ENCODE assay signal across 9 cellular contexts in genomic region chr20:2558581-2559301, GRCh38. TPM values are rescaled to one million over a fixed set of nuclear protein-coding genes. Genes with fewer than 3 reads are reported as not detected.
DNase-seq lines count a peak whose midpoint lies in the region; ATAC-seq lines count a peak whose summit lies in the region.
"Had no signal": no experiment of that assay in that cellular context is flagged by ENCODE, and none has a peak within 500 bp of the region (broad histone marks: within the 10 kb centered on the region; RNA-seq: fewer than 3 reads in every experiment).

No MANE protein-coding gene starts in this region.

- H3K27ac ChIP-seq in duodenal mucosa (ENCODE audit: low read depth, low read length) = no peak overlapping the region
- H3K27ac ChIP-seq in naive thymus-derived CD4-positive, alpha-beta T cell (ENCODE audit: low read depth, low read length) = no peak overlapping the region
- H3K27ac ChIP-seq in Karpas-422 (ENCODE audit: low read length) = no peak overlapping the region

- H3K36me3 Mint-ChIP-seq in naive thymus-derived CD4-positive, alpha-beta T cell = peaks cover 0 to 4% (median 0%) of the 10 kb centered on the region in 5 donors

- H3K9me3 Mint-ChIP-seq in naive thymus-derived CD4-positive, alpha-beta T cell = no peaks in the 10 kb centered on the region

- DNase-seq in stimulated activated CD4-positive, alpha-beta T cell treated with anti-CD3 and anti-CD28 coated beads, Interleukin-15, amount 100 ng/mL, for 24 hours = peak; percentile 5
- no peak for DNase-seq in stimulated activated CD4-positive, alpha-beta T cell treated with anti-CD3 and anti-CD28 coated beads, Interleukin-1b, Interleukin-23, amount 100 ng/mL, for 48 hours
- DNase-seq in naive thymus-derived CD4-positive, alpha-beta T cell = no peak
- DNase-seq in Karpas-422 = no peak
- DNase-seq: erythroblast had no signal

- H3K4me1 Mint-ChIP-seq in naive thymus-derived CD4-positive, alpha-beta T cell = peaks cover 0 to 9% (median 6%) of the 10 kb centered on the region in 7 donors

- no peak overlapping the region for H2AFZ ChIP-seq in Karpas-422 (ENCODE audit: low read length)

- no peak for ATAC-seq in naive thymus-derived CD4-positive, alpha-beta T cell
- ATAC-seq in HG02588 (IDR thresholded peaks at IDR 0.05; ENCODE audit: unreplicated experiment) (no peak), GM18868 (IDR thresholded peaks at IDR 0.05; ENCODE audit: unreplicated experiment) (no peak), HG03097 (IDR thresholded peaks at IDR 0.05; ENCODE audit: low FRiP score, unreplicated experiment) (no peak)

- H3K27me3 ChIP-seq in duodenal mucosa (ENCODE audit: control insufficient read depth in 1 of 2, insufficient read depth in 2 of 2, low read length in 2 of 2) (peaks cover 10 to 19% of the 10 kb centered on the region in 2 donors), Karpas-422 (ENCODE audit: low read length) (no peaks in the 10 kb centered on the region)
- peaks cover 0 to 9% of the 10 kb centered on the region in 2 donors for H3K27me3 ChIP-seq in naive thymus-derived CD4-positive, alpha-beta T cell (ENCODE audit: control insufficient read depth in 2 of 2, insufficient read depth in 2 of 2, low read length in 2 of 2)

- no peaks in the 10 kb centered on the region for H4K20me1 ChIP-seq in Karpas-422 (ENCODE audit: insufficient read depth, low read depth, low read length)

- peaks cover 48 to 65% (median 62%) of the 10 kb centered on the region in 5 donors for H3K27me3 Mint-ChIP-seq in naive thymus-derived CD4-positive, alpha-beta T cell

- no peaks in the 10 kb centered on the region for H3K79me2 ChIP-seq in Karpas-422 (ENCODE audit: low read length)

- H3K4me3 Mint-ChIP-seq in naive thymus-derived CD4-positive, alpha-beta T cell = peak overlapping the region in 6 of 10 donors; percentile 28 to 64 (median 46)

- intact Hi-C loops in naive thymus-derived CD4-positive, alpha-beta T cell (cut with micrococcal nuclease) = no loop called here

- CTCF ChIA-PET in naive thymus-derived CD4-positive, alpha-beta T cell (lab: Charles Lee) = no interaction called here

- no peak overlapping the region for H3K9ac ChIP-seq in duodenal mucosa (ENCODE audit: low read depth in 1 of 2, low read length in 2 of 2)
- no peak overlapping the region for H3K9ac ChIP-seq in Karpas-422 (ENCODE audit: low read length)

- H3K36me3 ChIP-seq in duodenal mucosa (ENCODE audit: control insufficient read depth in 1 of 2, insufficient read depth in 2 of 2, low read length in 2 of 2) (no peaks in the 10 kb centered on the region), Karpas-422 (ENCODE audit: insufficient read depth, low read length) (no peaks in the 10 kb centered on the region)
- no peaks in the 10 kb centered on the region for H3K36me3 ChIP-seq in naive thymus-derived CD4-positive, alpha-beta T cell (ENCODE audit: control insufficient read depth in 2 of 3, insufficient read depth in 3 of 3, low read length in 3 of 3)

- peaks cover 0 to 4% of the 10 kb centered on the region in 2 donors for H3K4me1 ChIP-seq in duodenal mucosa (ENCODE audit: control insufficient read depth in 1 of 2, insufficient read depth in 2 of 2, low read length in 2 of 2)
- no peaks in the 10 kb centered on the region for H3K4me1 ChIP-seq in naive thymus-derived CD4-positive, alpha-beta T cell (ENCODE audit: control insufficient read depth in 2 of 2, insufficient read depth in 2 of 2, low read length in 2 of 2)
- no peaks in the 10 kb centered on the region for H3K4me1 ChIP-seq in Karpas-422 (ENCODE audit: low read length)

- H3K9me3 ChIP-seq in duodenal mucosa (ENCODE audit: control insufficient read depth in 1 of 2, low read length in 2 of 2) (no peaks in the 10 kb centered on the region), Karpas-422 (ENCODE audit: low read length) (no peaks in the 10 kb centered on the region)
- no peaks in the 10 kb centered on the region for H3K9me3 ChIP-seq in naive thymus-derived CD4-positive, alpha-beta T cell (ENCODE audit: control insufficient read depth in 2 of 3, low read length in 3 of 3)

- no peaks in the 10 kb centered on the region for H3K9me2 ChIP-seq in Karpas-422 (replicated peaks; ENCODE audit: insufficient read depth, low read length)

- no peak overlapping the region for H3K27ac Mint-ChIP-seq in naive thymus-derived CD4-positive, alpha-beta T cell

- POLR2A ChIA-PET in naive thymus-derived CD4-positive, alpha-beta T cell (lab: Charles Lee) = interaction anchor here (1.1 kb wide), 1 partner anchor 29 kb away, joined by 3 read pairs; no protein-coding TSS in a partner anchor

- H3K4me2 ChIP-seq in Karpas-422 (ENCODE audit: low read depth, low read length, poor library complexity, severe bottlenecking) = no peak overlapping the region

- peak overlapping the region; percentile 41 to 48 for H3K4me3 ChIP-seq in duodenal mucosa (ENCODE audit: low read depth in 1 of 2, low read length in 2 of 2)
- no peak overlapping the region for H3K4me3 ChIP-seq in naive thymus-derived CD4-positive, alpha-beta T cell (ENCODE audit: low read length)
- H3K4me3 ChIP-seq in Karpas-422 (ENCODE audit: low read length) = no peak overlapping the region

RNA-seq across cellular contexts. Expression of gene TMC2, which starts 22.4 kb away (rescaled TPM):
- total RNA-seq in naive thymus-derived CD4-positive, alpha-beta T cell = under 1 TPM in 1 of 5 experiments, not detected in 4; 0.15 TPM
- polyA plus RNA-seq in naive thymus-derived CD4-positive, alpha-beta T cell = not detected
- not detected in 2 replicates for total RNA-seq in Karpas-422 (2014; rRNA removed; shearing (Covaris generic); ENCODE audit: low replicate concordance)

RNA-seq across cellular contexts. Expression of gene ZNF343, which starts 50.0 kb away (rescaled TPM):
- 10 to 100 TPM in 4 of 5 experiments, 1 to 10 TPM in 1; 7.5 to 14.4 (median 11.8) TPM for total RNA-seq in naive thymus-derived CD4-positive, alpha-beta T cell
- 1 to 10 TPM; 3.7 to 8.8 TPM for polyA plus RNA-seq in naive thymus-derived CD4-positive, alpha-beta T cell
- total RNA-seq in Karpas-422 (2014; rRNA removed; shearing (Covaris generic); ENCODE audit: low replicate concordance) = 9.1 and 13.5 TPM in 2 replicates

Comparison
In these comparisons a context has a peak if more than half of its experiments do, and no peak if none do; other contexts are left out.
1. H3K4me3 ChIP-seq: peak in duodenal mucosa (2 of 2); none in naive thymus-derived CD4-positive, alpha-beta T cell (single experiment) and Karpas-422 (single experiment).